Comparison of ENCODE assay signal across 13 cellular contexts in the genomic region with DNA sequence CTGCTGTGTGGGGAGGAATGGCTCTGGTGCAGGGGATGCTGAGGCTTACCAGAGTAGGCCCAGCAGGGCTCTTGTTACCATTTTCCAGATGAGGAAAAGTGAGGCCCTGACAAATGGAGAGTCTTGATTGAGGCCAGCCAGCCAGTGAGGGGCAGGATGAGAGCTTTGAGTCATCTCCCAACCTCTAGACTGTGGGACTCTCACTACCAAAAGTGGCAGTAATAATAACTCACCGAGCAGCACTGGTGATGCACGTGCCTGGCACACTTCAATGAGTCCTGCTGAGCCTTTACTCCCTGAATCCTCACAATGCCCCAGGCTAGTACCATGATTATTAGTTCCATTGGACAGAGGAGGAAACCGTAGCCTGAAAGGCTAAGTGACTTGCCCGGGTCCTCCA. TPM values are rescaled to one million over a fixed set of nuclear protein-coding genes. Genes with fewer than 3 reads are reported as not detected.
DNase-seq lines count a peak whose midpoint lies in the region; ATAC-seq, FAIRE-seq and TF ChIP-seq lines count a peak whose summit lies in the region.
"Had no signal": no experiment of that assay in that cellular context is flagged by ENCODE, and none has a peak within 500 bp of the region (broad histone marks: within the 10 kb centered on the region; RNA-seq: fewer than 3 reads in every experiment).

No MANE protein-coding gene starts in this region.

- no peaks in the 10 kb centered on the region for H3K36me3 Mint-ChIP-seq in glutamatergic neuron (ENCODE audit: unreplicated experiment)

- H3K4me3 Mint-ChIP-seq in glutamatergic neuron (ENCODE audit: unreplicated experiment), result no peak overlapping the region

- no peak for FAIRE-seq in kidney (lab: Jason Lieb, UNC)

- H3K4me1 ChIP-seq in heart left ventricle (peaks cover 18 to 85% (median 62%) of the 10 kb centered on the region in 12 donors), tibial artery (peaks cover 6 to 92% (median 63%) of the 10 kb centered on the region in 4 donors), kidney (ENCODE audit: control insufficient read depth in 1 of 2, insufficient read depth in 1 of 2, low read depth in 1 of 2, low read length in 2 of 2) (peaks cover 25 to 28% of the 10 kb centered on the region in 2 donors)

- no peak for TF ChIP-seq CTCF in heart left ventricle (IDR thresholded peaks at IDR 0.05)
- TF ChIP-seq CTCF in tibial artery (IDR thresholded peaks at IDR 0.05), result no peak
- no peak for TF ChIP-seq CTCF in kidney (IDR thresholded peaks at IDR 0.05; ENCODE audit: borderline replicate concordance, extremely low read depth, insufficient read depth)
- no peak for TF ChIP-seq CTCF in glutamatergic neuron (IDR thresholded peaks at IDR 0.05; ENCODE audit: partially characterized antibody, unreplicated experiment)

- H3K27ac ChIP-seq in heart left ventricle, result peak overlapping the region in 9 of 12 donors; percentile 19 to 98 (median 95)
- H3K27ac ChIP-seq in tibial artery, result peak overlapping the region; percentile 93 to 97
- H3K27ac ChIP-seq in kidney (ENCODE audit: low read depth in 2 of 2, low read length in 2 of 2), result no peak overlapping the region

- H3K36me3 ChIP-seq in heart left ventricle, result peaks cover 0 to 43% (median 29%) of the 10 kb centered on the region in 9 donors
- peaks cover 22 to 33% (median 30%) of the 10 kb centered on the region in 3 donors for H3K36me3 ChIP-seq in tibial artery
- peaks cover 6 to 17% of the 10 kb centered on the region in 2 donors for H3K36me3 ChIP-seq in kidney (ENCODE audit: control insufficient read depth in 1 of 2, insufficient read depth in 2 of 2, low read length in 2 of 2)

- no peak for ATAC-seq in heart left ventricle
- no peak for ATAC-seq in Right ventricle myocardium superior (ENCODE audit: poor library complexity)
- ATAC-seq: left lobe of liver, sciatic nerve had no signal

- peak overlapping the region in 1 of 2 donors; percentile 34 for H3K9ac ChIP-seq in kidney (ENCODE audit: low read length in 2 of 2)

- H3K4me3 ChIP-seq in heart left ventricle, result no peak overlapping the region
- no peak overlapping the region for H3K4me3 ChIP-seq in tibial artery
- no peak overlapping the region for H3K4me3 ChIP-seq in kidney (ENCODE audit: low read length in 2 of 2)
- H3K4me3 ChIP-seq: BLaER1 had no signal

- no peak for DNase-seq in heart left ventricle
- no peak for DNase-seq in Right ventricle myocardium superior
- DNase-seq in activated CD4-positive, alpha-beta T cell treated with anti-CD3 and anti-CD28 coated beads, Interleukin-2, amount 50 U/mL, for 48 hours, result peak; percentile 50 to 58
- DNase-seq in foreskin melanocyte, result peak; percentile 80
- DNase-seq in tibial artery, result no peak
- DNase-seq in kidney, result no peak
- no peak for DNase-seq in NCI-H526 (lab: John Stamatoyannopoulos, UW)
- DNase-seq in glutamatergic neuron, result no peak
- DNase-seq: amniotic stem cell, NCI-H1417 had no signal

- peaks cover 12% of the 10 kb centered on the region for H3K9me3 Mint-ChIP-seq in glutamatergic neuron (ENCODE audit: unreplicated experiment)

- peaks cover 23% of the 10 kb centered on the region for H3K4me1 Mint-ChIP-seq in glutamatergic neuron (ENCODE audit: low read depth, unreplicated experiment)

- no peak for TF ChIP-seq POLR2A in heart left ventricle (IDR thresholded peaks at IDR 0.05)

- no peak overlapping the region for H3K27ac Mint-ChIP-seq in glutamatergic neuron (ENCODE audit: unreplicated experiment)

- H3K9me3 ChIP-seq in heart left ventricle, result no peaks in the 10 kb centered on the region
- no peaks in the 10 kb centered on the region for H3K9me3 ChIP-seq in tibial artery
- no peaks in the 10 kb centered on the region for H3K9me3 ChIP-seq in kidney (ENCODE audit: control insufficient read depth in 1 of 2, low read length in 2 of 2)
- H3K9me3 ChIP-seq: BLaER1 had no signal

- 80 to 85% (median 82%) methylated on average over 4 of the region's 4 CpGs for WGBS in heart left ventricle, 4 donors

- no peaks in the 10 kb centered on the region for H3K27me3 ChIP-seq in heart left ventricle
- no peaks in the 10 kb centered on the region for H3K27me3 ChIP-seq in tibial artery
- H3K27me3 ChIP-seq: BLaER1 had no signal

- H3K27me3 Mint-ChIP-seq in glutamatergic neuron (ENCODE audit: unreplicated experiment), result peaks cover 15% of the 10 kb centered on the region

- intact Hi-C loops in heart left ventricle (cut with DNase I), result no loop called here
- intact Hi-C loops in Right ventricle myocardium superior (cut with DNase I), result no loop called here
- intact Hi-C loops in tibial artery (cut with DNase I; ENCODE audit: low total_unique reads), result no loop called here
- intact Hi-C loops in kidney (cut with DNase I), result no loop called here

RNA-seq across cellular contexts. Expression of a gene that starts 7.8 kb away (rescaled TPM):
- 10 to 100 TPM; 25.5 to 54.8 (median 35.8) TPM for total RNA-seq in heart left ventricle
- 10 to 100 TPM; 27.1 to 27.5 TPM for polyA plus RNA-seq in heart left ventricle
- total RNA-seq in Right ventricle myocardium superior, result 33.6 TPM
- total RNA-seq in kidney, result 90.9 TPM
- polyA plus RNA-seq in kidney (ENCODE audit: insufficient read depth, low read depth, low replicate concordance), result 18.8 TPM
- 150 TPM for total RNA-seq in glutamatergic neuron (ENCODE audit: unreplicated experiment)

RNA-seq across cellular contexts. Expression of a gene that starts 21.9 kb away (rescaled TPM):
- total RNA-seq in heart left ventricle (10 to 100 TPM; 26.1 to 49.7 (median 35.5) TPM), Right ventricle myocardium superior (42.1 TPM), kidney (61.2 TPM), glutamatergic neuron (ENCODE audit: unreplicated experiment) (28.0 TPM)
- polyA plus RNA-seq in heart left ventricle (10 to 100 TPM; 31.9 to 45.4 TPM), kidney (ENCODE audit: insufficient read depth, low read depth, low replicate concordance) (31.1 TPM)

RNA-seq across cellular contexts. Expression of a gene that starts 25.1 kb away (rescaled TPM):
- total RNA-seq in heart left ventricle (under 1 TPM in 3 of 9 donors, not detected in 6; 0.16 to 0.53 (median 0.40) TPM), Right ventricle myocardium superior (not detected), kidney (0.47 TPM), glutamatergic neuron (ENCODE audit: unreplicated experiment) (1.6 TPM)
- polyA plus RNA-seq in heart left ventricle (under 1 TPM in 1 of 2 donors, not detected in 1; 0.17 TPM), kidney (ENCODE audit: insufficient read depth, low read depth, low replicate concordance) (0.71 TPM)

RNA-seq across cellular contexts. Expression of a gene that starts 25.6 kb away (rescaled TPM):
- total RNA-seq in heart left ventricle (1 to 10 TPM; 1.8 to 9.4 (median 2.5) TPM), Right ventricle myocardium superior (4.3 TPM), kidney (22.0 TPM), glutamatergic neuron (ENCODE audit: unreplicated experiment) (199 TPM)
- polyA plus RNA-seq in heart left ventricle (1 to 10 TPM; 4.9 to 9.5 TPM), kidney (ENCODE audit: insufficient read depth, low read depth, low replicate concordance) (38.3 TPM)

RNA-seq across cellular contexts. Expression of a gene that starts 34.4 kb away (rescaled TPM):
- total RNA-seq in heart left ventricle (10 to 100 TPM; 22.5 to 46.9 (median 36.8) TPM), Right ventricle myocardium superior (35.6 TPM), kidney (39.2 TPM), glutamatergic neuron (ENCODE audit: unreplicated experiment) (83.2 TPM)
- polyA plus RNA-seq in heart left ventricle (10 to 100 TPM; 51.6 to 76.5 TPM), kidney (ENCODE audit: insufficient read depth, low read depth, low replicate concordance) (57.3 TPM)

Comparison
In these comparisons a context has a peak if more than half of its experiments do, and no peak if none do; other contexts are left out.
1. DNase-seq: peak in activated CD4-positive, alpha-beta T cell treated with anti-CD3 and anti-CD28 coated beads, Interleukin-2, amount 50 U/mL, for 48 hours (2 of 2) and foreskin melanocyte (single experiment); none in heart left ventricle (0 of 5), Right ventricle myocardium superior (single experiment), tibial artery (0 of 2), kidney (single experiment), NCI-H526 (0 of 2) and glutamatergic neuron (single experiment).
2. H3K27ac ChIP-seq: peak in heart left ventricle (9 of 12) and tibial artery (2 of 2); none in kidney (0 of 2).